In genomic region chr4:10178763-10179162, GRCh38 we compare ENCODE assay signal across 27 cellular contexts.
"Had no signal": no experiment of that assay in that cellular context is flagged by ENCODE, and none has a peak within 500 bp of the region (broad histone marks: within the 10 kb centered on the region; RNA-seq: fewer than 3 reads in every experiment).

No MANE protein-coding gene starts in this region.

- DNase-seq: colonic mucosa; cortex of kidney; dermis blood vessel endothelial cell; dorsolateral prefrontal cortex; effector CD4-positive, alpha-beta T cell; effector CD8-positive, alpha-beta T cell; effector memory CD4-positive, alpha-beta T cell; effector memory CD8-positive, alpha-beta T cell; endodermal cell; esophagus squamous epithelium; foreskin fibroblast; foreskin keratinocyte; foreskin melanocyte; glutamatergic neuron; head of caudate nucleus; heart left ventricle; heart right ventricle had no signal

- H3K9me3 Mint-ChIP-seq: dendritic cell treated with granulocyte-macrophage colony-stimulating factor and Interleukin-4, amounts not matched to agents 40 ng/mL and 50 ng/mL, for 4 days had no signal

- H3K9me3 ChIP-seq: colonic mucosa, esophagus muscularis mucosa, esophagus squamous epithelium, gastroesophageal sphincter, heart left ventricle, heart right ventricle had no signal

- H3K36me3 ChIP-seq: colonic mucosa, esophagus muscularis mucosa, esophagus squamous epithelium, gastroesophageal sphincter, heart left ventricle, heart right ventricle had no signal

- H3K27ac Mint-ChIP-seq: dendritic cell treated with granulocyte-macrophage colony-stimulating factor and Interleukin-4, amounts not matched to agents 40 ng/mL and 50 ng/mL, for 4 days; effector memory CD8-positive, alpha-beta T cell; endodermal cell had no signal

- FAIRE-seq: colon, endometrium, endothelial cell of umbilical vein, frontal cortex had no signal

- H3K4me3 Mint-ChIP-seq: dendritic cell treated with granulocyte-macrophage colony-stimulating factor and Interleukin-4, amounts not matched to agents 40 ng/mL and 50 ng/mL, for 4 days; effector memory CD8-positive, alpha-beta T cell; endodermal cell had no signal

- H3K4me1 ChIP-seq: colonic mucosa had no signal

- H3K27ac ChIP-seq: colonic mucosa, coronary artery, dorsolateral prefrontal cortex, epithelial cell of prostate, esophagus muscularis mucosa, esophagus squamous epithelium, foreskin keratinocyte, gastroesophageal sphincter, heart left ventricle, heart right ventricle had no signal

- H3K27me3 ChIP-seq: colonic mucosa, esophagus muscularis mucosa, esophagus squamous epithelium, foreskin keratinocyte, gastroesophageal sphincter, heart left ventricle, heart right ventricle had no signal

- ATAC-seq: effector memory CD8-positive, alpha-beta T cell; esophagus mucosa; foreskin keratinocyte; gastroesophageal sphincter; heart left ventricle; heart right ventricle had no signal

- H3K27me3 Mint-ChIP-seq: dendritic cell treated with granulocyte-macrophage colony-stimulating factor and Interleukin-4, amounts not matched to agents 40 ng/mL and 50 ng/mL, for 4 days had no signal

- H3K4me3 ChIP-seq: colonic mucosa, coronary artery, dorsolateral prefrontal cortex, esophagus muscularis mucosa, esophagus squamous epithelium, gastroesophageal sphincter, heart left ventricle, heart right ventricle had no signal
